Comparison of ENCODE assay signal across 21 cellular contexts in the genomic region with DNA sequence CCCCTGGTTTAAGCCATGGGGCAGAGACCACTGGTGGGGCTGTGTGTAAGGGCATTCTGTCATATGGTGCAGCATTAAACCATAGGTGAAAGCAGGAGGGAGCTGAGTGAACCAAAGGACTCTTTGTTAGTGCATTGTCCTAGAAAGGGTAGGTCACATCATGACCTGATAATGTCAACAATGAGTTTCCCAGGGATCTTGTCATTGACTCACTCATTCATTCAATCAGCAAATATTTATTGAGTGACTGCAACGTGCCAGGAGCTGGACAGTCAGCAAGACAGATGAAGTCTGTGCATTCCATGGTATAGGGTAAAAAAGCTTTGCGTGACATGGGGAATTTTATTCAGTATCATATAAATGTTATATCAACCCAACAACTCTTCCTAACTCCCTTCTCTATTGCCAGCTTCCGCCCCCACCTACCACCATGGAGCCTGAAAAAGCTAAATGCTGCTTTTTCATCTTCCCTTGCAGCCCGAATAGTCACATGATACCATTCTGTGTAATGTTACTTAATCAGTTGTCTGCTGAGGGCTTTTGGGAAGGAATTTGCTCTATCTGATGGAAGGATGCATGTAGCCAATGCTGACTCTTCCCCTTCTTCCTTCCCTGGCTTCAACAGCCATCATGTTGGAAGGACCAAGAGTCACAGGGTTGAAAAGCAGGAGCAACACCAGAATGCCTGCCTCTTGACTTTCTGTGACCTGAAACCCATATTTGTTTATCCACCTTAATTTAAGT. TPM values are rescaled to one million over a fixed set of nuclear protein-coding genes. Genes with fewer than 3 reads are reported as not detected.
DNase-seq lines count a peak whose midpoint lies in the region; ATAC-seq, FAIRE-seq and TF ChIP-seq lines count a peak whose summit lies in the region.
"Had no signal": no experiment of that assay in that cellular context is flagged by ENCODE, and none has a peak within 500 bp of the region (broad histone marks: within the 10 kb centered on the region; RNA-seq: fewer than 3 reads in every experiment).

No MANE protein-coding gene starts in this region.

- no peak overlapping the region for H2BK5ac ChIP-seq in trophoblast cell (ENCODE audit: low read depth, low read length, poor library complexity)

- no peak overlapping the region for H3K14ac ChIP-seq in trophoblast cell (ENCODE audit: low read length)

- H3K27me3 ChIP-seq in bronchial epithelial cell (ENCODE audit: control insufficient read depth, insufficient read depth, low read length) (no peaks in the 10 kb centered on the region), trophoblast cell (ENCODE audit: insufficient read depth, low read length) (no peaks in the 10 kb centered on the region)

- H2AK5ac ChIP-seq in trophoblast cell (ENCODE audit: low read length), result no peak overlapping the region

- no peak overlapping the region for H4K91ac ChIP-seq in trophoblast cell (ENCODE audit: low read depth, low read length)

- H3K27ac ChIP-seq in trophoblast cell (ENCODE audit: low read depth, low read length), result no peak overlapping the region

- no peak overlapping the region for H2BK12ac ChIP-seq in trophoblast cell (ENCODE audit: low read length)

- no peak overlapping the region for H2AFZ ChIP-seq in trophoblast cell (ENCODE audit: insufficient read depth, low read length, poor library complexity)

- H3K4me1 ChIP-seq in trophoblast cell (ENCODE audit: control insufficient read depth in 1 of 2, insufficient read depth in 2 of 2, low read length in 2 of 2), result no peaks in the 10 kb centered on the region

- TF ChIP-seq CTCF in bronchial epithelial cell (IDR thresholded peaks at IDR 0.05; ENCODE audit: insufficient read depth, low read length, severe bottlenecking), result no peak

- no peak overlapping the region for H2BK120ac ChIP-seq in trophoblast cell (ENCODE audit: insufficient read depth, low read length, poor library complexity)

- no peak overlapping the region for H4K8ac ChIP-seq in trophoblast cell (ENCODE audit: low read depth, low read length)

- H3K36me3 ChIP-seq in bronchial epithelial cell (ENCODE audit: control insufficient read depth, insufficient read depth, low read length), result no peaks in the 10 kb centered on the region
- no peaks in the 10 kb centered on the region for H3K36me3 ChIP-seq in trophoblast cell (ENCODE audit: control insufficient read depth in 1 of 2, insufficient read depth in 2 of 2, low read length in 2 of 2)

- DNase-seq in NCI-H146 (lab: John Stamatoyannopoulos, UW) (peak; percentile 33), NCI-H146 treated with DMSO at 0.1 percent for 48 hours (lab: John Stamatoyannopoulos, UW; ENCODE audit: unreplicated experiment) (no peak), NCI-H774 (lab: John Stamatoyannopoulos, UW) (peak; percentile 91), bronchial epithelial cell (ENCODE audit: low read depth) (peak; percentile 59), trophoblast cell (peak; percentile 47 to 81)
- no peak for DNase-seq in central memory CD4-positive, alpha-beta T cell
- DNase-seq: 8988T; CD8-positive, alpha-beta memory T cell; HFFc6; KBM-7; NCI-H1694; NCI-H2227 treated with DMSO at 0.1 percent for 48 hours; NCI-H524; NK-92 treated with Interleukin-12 subunit alpha and Interleukin-12 subunit beta, amount 100 ng/mL, for 24 hours; T-helper 1 cell had no signal

- no peaks in the 10 kb centered on the region for H3K79me2 ChIP-seq in trophoblast cell (ENCODE audit: control insufficient read depth, insufficient read depth, low read length, poor library complexity)

- FAIRE-seq in bronchial epithelial cell (lab: Jason Lieb, UNC), result no peak
- FAIRE-seq: D721Med, GM19239, HTR-8/SVneo had no signal

- no peak overlapping the region for H3K9ac ChIP-seq in trophoblast cell (ENCODE audit: low read length)

- H3K4me3 ChIP-seq in bronchial epithelial cell (ENCODE audit: low read depth, low read length), result no peak overlapping the region
- no peak overlapping the region for H3K4me3 ChIP-seq in trophoblast cell (ENCODE audit: low read depth, low read length)

- H3K79me1 ChIP-seq in trophoblast cell (ENCODE audit: low read length), result no peaks in the 10 kb centered on the region

- WGBS in trophoblast cell (ENCODE audit: extremely low coverage, insufficient coverage, insufficient read length), result no CpG with 5 or more reads among the region's 4 CpGs

- no peak overlapping the region for H3K4ac ChIP-seq in trophoblast cell (ENCODE audit: low read depth, low read length)

- H3K4me2 ChIP-seq in trophoblast cell (ENCODE audit: low read length), result no peak overlapping the region

- ATAC-seq in GM18519 (IDR thresholded peaks at IDR 0.05; ENCODE audit: low FRiP score, unreplicated experiment) (no peak), HG03432 (IDR thresholded peaks at IDR 0.05; ENCODE audit: unreplicated experiment) (no peak)
- ATAC-seq: SK-N-SH treated with all-trans-retinoic acid at 6 μM for 48 hours had no signal

- H3K18ac ChIP-seq in trophoblast cell (ENCODE audit: low read length), result no peak overlapping the region

- no peaks in the 10 kb centered on the region for H3K9me3 ChIP-seq in trophoblast cell (ENCODE audit: insufficient read depth, low read depth, low read length)

- no peak overlapping the region for H3K23ac ChIP-seq in trophoblast cell (ENCODE audit: low read length)

- H4K12ac ChIP-seq in trophoblast cell (ENCODE audit: low read depth, low read length), result no peak overlapping the region

RNA-seq across cellular contexts. Expression of gene OTULINL, which starts 11.5 kb away (rescaled TPM):
- total RNA-seq in bronchial epithelial cell, result 0.77 and 0.79 TPM in 2 replicates
- polyA plus RNA-seq in trophoblast cell (2013), result 4.2 and 4.7 TPM in 2 replicates

Comparison
In these comparisons a context has a peak if more than half of its experiments do, and no peak if none do; other contexts are left out.
1. DNase-seq: peak in NCI-H146 (single experiment), NCI-H774 (single experiment), bronchial epithelial cell (single experiment) and trophoblast cell (2 of 2); none in NCI-H146 treated with DMSO at 0.1 percent for 48 hours (single experiment) and central memory CD4-positive, alpha-beta T cell (single experiment).